In the genomic region with DNA sequence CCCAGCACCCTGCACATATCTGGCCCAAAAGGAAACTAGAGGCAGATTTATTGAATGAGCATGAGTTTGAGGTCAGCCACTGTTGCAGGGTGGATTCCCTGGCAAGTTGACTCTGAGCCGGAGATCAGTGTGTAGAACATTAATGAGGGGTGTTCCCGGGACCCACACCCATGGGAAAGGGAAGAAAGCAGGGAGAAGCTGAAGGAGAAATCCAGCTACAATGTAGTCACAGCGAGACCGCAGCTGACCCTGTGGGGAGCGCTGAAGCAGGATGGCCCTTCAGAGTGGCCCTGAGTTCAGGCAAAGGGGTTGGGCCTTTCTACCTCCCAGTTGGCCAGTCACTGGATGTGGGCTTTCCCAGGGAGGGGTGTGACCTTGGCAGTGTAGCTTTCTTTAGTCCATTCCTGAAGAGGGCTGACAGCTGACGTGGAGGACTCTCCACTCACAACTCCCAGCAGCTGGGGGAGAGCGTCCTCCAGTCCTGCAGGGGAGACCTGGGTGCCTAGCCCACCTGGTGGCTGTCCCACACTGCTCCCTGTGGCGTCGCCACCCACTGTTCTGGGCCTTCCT, we compare ENCODE assay signal across 15 cellular contexts.
DNase-seq lines count a peak whose midpoint lies in the region; ATAC-seq and TF ChIP-seq lines count a peak whose summit lies in the region.
"Had no signal": no experiment of that assay in that cellular context is flagged by ENCODE, and none has a peak within 500 bp of the region (broad histone marks: within the 10 kb centered on the region; RNA-seq: fewer than 3 reads in every experiment).

No MANE protein-coding gene starts in this region.

- CTCF ChIA-PET in HEK293 (lab: Yijun Ruan, JAX): interaction anchor here (0.7 to 1.0 kb wide), 2 partner anchors 15 to 24 kb away, joined by 3 read pairs; no protein-coding TSS in a partner anchor

- H3K4me2 ChIP-seq in mesenchymal stem cell (ENCODE audit: low read length, poor library complexity, severe bottlenecking): no peak overlapping the region

- H4K91ac ChIP-seq in mesenchymal stem cell (ENCODE audit: low read length): peak overlapping the region; percentile 37

- peak; percentile 50 to 72 (median 60) for ATAC-seq in heart left ventricle
- ATAC-seq: foreskin keratinocyte had no signal

- no peaks in the 10 kb centered on the region for H3K79me1 ChIP-seq in mesenchymal stem cell (replicated peaks; ENCODE audit: low read length, poor library complexity, severe bottlenecking)

- peak overlapping the region; percentile 38 for H2AK5ac ChIP-seq in mesenchymal stem cell (ENCODE audit: low read length, severe bottlenecking)

- no peak overlapping the region for H2BK120ac ChIP-seq in mesenchymal stem cell (ENCODE audit: low read depth, low read length)

- H3K9ac ChIP-seq in mesenchymal stem cell (ENCODE audit: low read length): no peak overlapping the region

- H3K14ac ChIP-seq in mesenchymal stem cell (ENCODE audit: low read length in 2 of 2): no peak overlapping the region

- H4K8ac ChIP-seq in mesenchymal stem cell (ENCODE audit: low read length): no peak overlapping the region

- DNase-seq in heart left ventricle: peak in 2 of 5 donors; percentile 42 to 67
- peak; percentile 62 for DNase-seq in mesenchymal stem cell
- no peak for DNase-seq in suprapubic skin (ENCODE audit: low spot score in 2 of 2)
- no peak for DNase-seq in activated CD8-positive, alpha-beta memory T cell treated with anti-CD3 and anti-CD28 coated beads for 24 hours
- no peak for DNase-seq in coronary artery (ENCODE audit: low spot score)
- DNase-seq in NCI-H2107 (lab: John Stamatoyannopoulos, UW): no peak
- no peak for DNase-seq in effector CD4-positive, alpha-beta T cell
- DNase-seq: activated T-cell treated with anti-CD3 and anti-CD28 coated beads, Interleukin-2, amount 50 U/mL, for 24 hours; DMS153; effector memory CD4-positive, alpha-beta T cell; foreskin keratinocyte; NCI-H1694; NCI-H446 treated with DMSO at 0.1 percent for 48 hours had no signal

- H3K4me3 ChIP-seq in HEK293 (ENCODE audit: low read depth, low read length) (no peak overlapping the region), heart left ventricle (no peak overlapping the region), mesenchymal stem cell (ENCODE audit: insufficient read depth in 1 of 2, low read depth in 1 of 2, low read length in 2 of 2) (no peak overlapping the region), suprapubic skin (no peak overlapping the region), coronary artery (no peak overlapping the region)
- H3K4me3 ChIP-seq: SK-N-MC had no signal

- H3K36me3 ChIP-seq in HEK293 (ENCODE audit: control insufficient read depth in 2 of 2, insufficient read depth in 1 of 2, low read length in 2 of 2): no peaks in the 10 kb centered on the region
- no peaks in the 10 kb centered on the region for H3K36me3 ChIP-seq in heart left ventricle
- H3K36me3 ChIP-seq in mesenchymal stem cell (ENCODE audit: control insufficient read depth in 1 of 2, insufficient read depth in 2 of 2, low read depth in 1 of 2, low read length in 2 of 2): no peaks in the 10 kb centered on the region
- no peaks in the 10 kb centered on the region for H3K36me3 ChIP-seq in suprapubic skin

- H2AFZ ChIP-seq in mesenchymal stem cell (ENCODE audit: low read depth, low read length): no peak overlapping the region

- no peak for TF ChIP-seq CTCF in HEK293 (tag by site-specific recombination; IDR thresholded peaks at IDR 0.05)
- TF ChIP-seq CTCF in heart left ventricle (IDR thresholded peaks at IDR 0.05): no peak
- no peak for TF ChIP-seq CTCF in suprapubic skin (IDR thresholded peaks at IDR 0.05)
- TF ChIP-seq CTCF in coronary artery (IDR thresholded peaks at IDR 0.05): no peak

- peak overlapping the region; percentile 26 for H2BK15ac ChIP-seq in mesenchymal stem cell (ENCODE audit: low read depth, poor library complexity, severe bottlenecking)

- H3K4ac ChIP-seq in mesenchymal stem cell (ENCODE audit: low read depth in 1 of 2, low read length in 2 of 2): peak overlapping the region; percentile 29 to 37

- POLR2A ChIA-PET in HEK293 (lab: Yijun Ruan, JAX): no interaction called here

- no peak overlapping the region for H2BK5ac ChIP-seq in mesenchymal stem cell (ENCODE audit: low read depth, low read length, poor library complexity, severe bottlenecking)

- intact Hi-C loops in heart left ventricle (cut with DNase I): no loop called here

- H3K18ac ChIP-seq in mesenchymal stem cell (ENCODE audit: low read depth in 1 of 2, low read length in 2 of 2): peak overlapping the region; percentile 8 to 61

- H3K27me3 ChIP-seq in heart left ventricle: no peaks in the 10 kb centered on the region
- H3K27me3 ChIP-seq in mesenchymal stem cell (ENCODE audit: control insufficient read depth in 1 of 2, insufficient read depth in 1 of 2, low read length in 2 of 2): peaks cover 0 to 5% of the 10 kb centered on the region in 2 experiments
- H3K27me3 ChIP-seq in suprapubic skin: no peaks in the 10 kb centered on the region

- no peak for TF ChIP-seq POLR2A in heart left ventricle (IDR thresholded peaks at IDR 0.05)
- TF ChIP-seq POLR2A in suprapubic skin (IDR thresholded peaks at IDR 0.05): no peak

- H3K4me1 ChIP-seq in HEK293 (ENCODE audit: control insufficient read depth, insufficient read depth, low read length): 0 out of 2 replicates have a peak, but pooled peaks cover 3% of the 10 kb centered on the region
- peaks cover 5 to 72% (median 39%) of the 10 kb centered on the region in 12 donors for H3K4me1 ChIP-seq in heart left ventricle
- H3K4me1 ChIP-seq in mesenchymal stem cell (ENCODE audit: control insufficient read depth, insufficient read depth, low read depth, low read length): peaks cover 46% of the 10 kb centered on the region
- H3K4me1 ChIP-seq in suprapubic skin: peaks cover 37% of the 10 kb centered on the region
- H3K4me1 ChIP-seq: foreskin keratinocyte had no signal

- TF ChIP-seq EP300 in suprapubic skin (IDR thresholded peaks at IDR 0.05): no peak

- H3K27ac ChIP-seq in HEK293 (ENCODE audit: extremely low read depth, low read depth, low read length) (no peak overlapping the region), heart left ventricle (peak overlapping the region; percentile 15 to 81 (median 58)), mesenchymal stem cell (ENCODE audit: low read length, poor library complexity, severe bottlenecking) (no peak overlapping the region), suprapubic skin (peak overlapping the region; percentile 52), coronary artery (peak overlapping the region in 1 of 2 donors; percentile 21)
- H3K27ac ChIP-seq: foreskin keratinocyte, SK-N-MC had no signal

- H3K9me3 ChIP-seq in HEK293 (ENCODE audit: control insufficient read depth, insufficient read depth, low read depth, low read length): no peaks in the 10 kb centered on the region
- no peaks in the 10 kb centered on the region for H3K9me3 ChIP-seq in heart left ventricle
- no peaks in the 10 kb centered on the region for H3K9me3 ChIP-seq in mesenchymal stem cell (ENCODE audit: control insufficient read depth, low read length)
- H3K9me3 ChIP-seq in suprapubic skin: no peaks in the 10 kb centered on the region

- H3K23ac ChIP-seq in mesenchymal stem cell (ENCODE audit: low read length in 2 of 2): no peak overlapping the region

- 51 to 70% (median 58%) methylated on average over 9 of the region's 9 CpGs for WGBS in heart left ventricle, 4 donors
- WGBS in mesenchymal stem cell: 79% methylated on average over 9 of the region's 9 CpGs
- 61% methylated on average over 7 of the region's 9 CpGs for WGBS in suprapubic skin

- no peak overlapping the region for H2BK12ac ChIP-seq in mesenchymal stem cell (ENCODE audit: low read length in 2 of 2)

TF ChIP-seq in HEK293, 187 proteins besides CTCF, POLR2A, EP300 and RAD21:
- TF ChIP-seq KLF1 (tag by site-specific recombination; IDR thresholded peaks at IDR 0.05) (peak; percentile 50), ZFP41 (tag by site-specific recombination; IDR thresholded peaks at IDR 0.05; ENCODE audit: borderline replicate concordance) (no peak), ZNF214 (tag by site-specific recombination; IDR thresholded peaks at IDR 0.05; ENCODE audit: borderline replicate concordance) (no peak), ZNF610 (tag by site-specific recombination; IDR thresholded peaks at IDR 0.05; ENCODE audit: borderline replicate concordance) (no peak), ZNF561 (tag by site-specific recombination; IDR thresholded peaks at IDR 0.05; ENCODE audit: borderline replicate concordance) (no peak), ZBTB1 (tag by site-specific recombination; IDR thresholded peaks at IDR 0.05) (no peak), ZNF426 (tag by site-specific recombination; IDR thresholded peaks at IDR 0.05) (no peak)
- TF ChIP-seq, protein P1, sequence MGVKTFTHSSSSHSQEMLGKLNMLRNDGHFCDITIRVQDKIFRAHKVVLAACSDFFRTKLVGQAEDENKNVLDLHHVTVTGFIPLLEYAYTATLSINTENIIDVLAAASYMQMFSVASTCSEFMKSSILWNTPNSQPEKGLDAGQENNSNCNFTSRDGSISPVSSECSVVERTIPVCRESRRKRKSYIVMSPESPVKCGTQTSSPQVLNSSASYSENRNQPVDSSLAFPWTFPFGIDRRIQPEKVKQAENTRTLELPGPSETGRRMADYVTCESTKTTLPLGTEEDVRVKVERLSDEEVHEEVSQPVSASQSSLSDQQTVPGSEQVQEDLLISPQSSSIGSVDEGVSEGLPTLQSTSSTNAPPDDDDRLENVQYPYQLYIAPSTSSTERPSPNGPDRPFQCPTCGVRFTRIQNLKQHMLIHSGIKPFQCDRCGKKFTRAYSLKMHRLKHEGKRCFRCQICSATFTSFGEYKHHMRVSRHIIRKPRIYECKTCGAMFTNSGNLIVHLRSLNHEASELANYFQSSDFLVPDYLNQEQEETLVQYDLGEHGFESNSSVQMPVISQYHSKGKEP (tag by site-specific recombination; IDR thresholded peaks at IDR 0.05): no peak

Comparison
In these comparisons a context has a peak if more than half of its experiments do, and no peak if none do; other contexts are left out.
1. H3K27ac ChIP-seq: peak in heart left ventricle (12 of 12) and suprapubic skin (single experiment); none in HEK293 (single experiment) and mesenchymal stem cell (single experiment).